In the genomic region with DNA sequence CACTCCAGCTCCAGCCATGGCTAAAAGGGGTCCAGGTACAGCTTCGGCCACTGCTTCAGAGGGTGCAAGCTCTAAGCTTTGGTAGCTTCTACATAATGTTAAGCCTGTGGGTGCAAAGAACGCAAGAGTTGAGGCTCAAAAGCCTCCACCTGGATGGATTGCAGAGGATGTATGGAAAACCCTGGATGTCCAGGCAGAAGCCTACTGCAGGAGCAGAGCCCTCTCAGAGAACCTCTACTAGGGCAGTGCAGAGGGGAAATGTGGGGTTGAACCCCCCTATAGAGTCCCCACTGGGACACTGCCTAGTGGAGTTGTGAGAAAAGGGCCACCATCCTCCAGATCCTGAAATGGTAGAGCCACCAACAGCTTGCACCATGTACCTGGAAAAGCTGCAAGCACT, we compare ENCODE assay signal across 1 cellular context.
A peak's percentile ranks its signal among the peaks of the same experiment; 100 is the strongest.
TF ChIP-seq lines count a peak whose summit lies in the region.

No MANE protein-coding gene starts in this region.

TF ChIP-seq in K562, 482 proteins besides CTCF, POLR2A, EP300 and RAD21 (continued from another document):
- TF ChIP-seq ZNF609 (CRISPR knock-in tag; IDR thresholded peaks at IDR 0.05; ENCODE audit: borderline replicate concordance) (no peak), CBX5 (IDR thresholded peaks at IDR 0.05; ENCODE audit: borderline replicate concordance, low read depth) (peak; percentile 79; the same call in 1 of the 2 replicates), HOXB6 (CRISPR knock-in tag; IDR thresholded peaks at IDR 0.05; ENCODE audit: borderline replicate concordance) (no peak), CHD4 (IDR thresholded peaks at IDR 0.05; ENCODE audit: insufficient read depth, insufficient replicate concordance, low read depth, low read length, poor library complexity, severe bottlenecking) (no peak), CHD1 (IDR thresholded peaks at IDR 0.05; ENCODE audit: low read length) (no peak), CBX3 (IDR thresholded peaks at IDR 0.05; ENCODE audit: borderline replicate concordance in 1 of 2, low read length in 2 of 2) (peak in 1 of 2 experiments; percentile 62; a peak in 1 of 3 replicates), CHCHD3 (CRISPR knock-in tag; IDR thresholded peaks at IDR 0.05) (no peak)
